ENCODE assay signal across 19 cellular contexts in the genomic region with DNA sequence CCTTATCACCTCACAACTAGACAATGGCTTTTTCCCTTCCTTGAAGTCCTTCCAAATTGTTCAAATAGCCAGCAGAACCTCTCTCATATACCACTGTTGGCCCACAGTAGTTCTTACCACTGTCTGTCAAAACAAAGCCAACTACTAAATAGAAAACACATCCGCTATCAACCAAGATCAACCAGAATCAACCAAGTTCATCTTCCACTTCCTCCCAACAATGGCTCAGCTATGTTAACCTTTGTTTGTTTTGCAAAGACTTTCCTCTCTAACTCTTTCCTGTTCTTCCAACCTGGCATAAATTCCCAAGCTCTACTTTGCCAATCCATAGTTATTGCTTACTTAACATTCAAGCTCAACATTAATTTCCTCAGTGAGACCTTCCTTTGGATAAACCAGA. TPM values are rescaled to one million over a fixed set of nuclear protein-coding genes. Genes with fewer than 3 reads are reported as not detected.
DNase-seq lines count a peak whose midpoint lies in the region; FAIRE-seq and TF ChIP-seq lines count a peak whose summit lies in the region.
"Had no signal": no experiment of that assay in that cellular context is flagged by ENCODE, and none has a peak within 500 bp of the region (broad histone marks: within the 10 kb centered on the region; RNA-seq: fewer than 3 reads in every experiment).

No MANE protein-coding gene starts in this region.

- H3K79me2 ChIP-seq in GM23248 (ENCODE audit: insufficient read depth), result peaks cover 100% of the 10 kb centered on the region
- H3K79me2 ChIP-seq in KMS-11 (ENCODE audit: insufficient read depth, low read depth), result peaks cover 95% of the 10 kb centered on the region
- peaks cover 95% of the 10 kb centered on the region for H3K79me2 ChIP-seq in keratinocyte (ENCODE audit: control insufficient read depth, insufficient read depth, low read length)
- peaks cover 95% of the 10 kb centered on the region for H3K79me2 ChIP-seq in osteoblast (ENCODE audit: insufficient read depth, low read length)

- H3K9ac ChIP-seq in GM23248, result no peak overlapping the region
- H3K9ac ChIP-seq in KMS-11, result no peak overlapping the region
- no peak overlapping the region for H3K9ac ChIP-seq in keratinocyte (ENCODE audit: control insufficient read depth, extremely low read depth, insufficient read depth, low read length)

- no peak for DNase-seq in GM23248
- DNase-seq in dermis microvascular lymphatic vessel endothelial cell (ENCODE audit: low read depth in 2 of 2), result peak; percentile 43 to 79
- DNase-seq in keratinocyte (ENCODE audit: low read depth, low spot score), result no peak
- no peak for DNase-seq in MV-4-11 (lab: John Stamatoyannopoulos, UW)
- no peak for DNase-seq in T-helper 1 cell
- DNase-seq in NCI-H146 (lab: John Stamatoyannopoulos, UW), result no peak
- no peak for DNase-seq in osteoblast (ENCODE audit: insufficient read length, low spot score, missing footprints)
- DNase-seq: DMS 273 treated with DMSO at 0.1 percent for 48 hours, GDM1, GOT3, Karpas-422, MG63, NCI-H1092, NCI-H1436 treated with DMSO at 0.1 percent for 48 hours, NCI-H2081 treated with DMSO at 0.1 percent for 48 hours, OCI-M1, Right ventricle myocardium superior had no signal

- dilution Hi-C loops in keratinocyte (cut with MboI; ENCODE audit: extremely low pct_ligation_motif_present, low sequenced_read_pairs), result no loop called here

- H3K27ac ChIP-seq in GM23248, result 0 out of 2 replicates have a peak overlapping the region, but pooled peaks have one; percentile 14
- H3K27ac ChIP-seq in KMS-11, result no peak overlapping the region
- H3K27ac ChIP-seq in keratinocyte (ENCODE audit: control insufficient read depth, insufficient read depth, low read length), result no peak overlapping the region
- H3K27ac ChIP-seq in osteoblast (ENCODE audit: low read depth, low read length), result no peak overlapping the region

- peaks cover 7% of the 10 kb centered on the region; the same call in 1 of the 2 replicates for H3K9me2 ChIP-seq in GM23248 (ENCODE audit: insufficient read depth)

- H3K27me3 ChIP-seq in GM23248 (replicated peaks; ENCODE audit: insufficient read depth), result no peaks in the 10 kb centered on the region
- no peaks in the 10 kb centered on the region for H3K27me3 ChIP-seq in KMS-11 (ENCODE audit: insufficient read depth, low read depth)
- H3K27me3 ChIP-seq in keratinocyte (ENCODE audit: control insufficient read depth, extremely low read depth, insufficient read depth, low read length), result no peaks in the 10 kb centered on the region
- H3K27me3 ChIP-seq in osteoblast (ENCODE audit: insufficient read depth, low read length), result no peaks in the 10 kb centered on the region
- H3K27me3 ChIP-seq: MG63 had no signal

- H3K4me2 ChIP-seq in GM23248 (ENCODE audit: unreplicated experiment), result peak overlapping the region; percentile 62
- H3K4me2 ChIP-seq in KMS-11, result 0 out of 2 replicates have a peak overlapping the region, but pooled peaks have one; percentile 6
- H3K4me2 ChIP-seq in keratinocyte (ENCODE audit: control insufficient read depth, extremely low read depth, insufficient read depth, low read depth, low read length), result no peak overlapping the region
- H3K4me2 ChIP-seq in osteoblast (ENCODE audit: insufficient read depth, low read length), result no peak overlapping the region

- 96 to 97% methylated on average over 1 of the region's 1 CpG for WGBS in GM23248 (ENCODE audit: low coverage in 1 of 2, low lambda C conversion rate in 2 of 2, missing lambda C conversion rate in 2 of 2), 2 experiments

- peaks cover 90% of the 10 kb centered on the region for H3F3A ChIP-seq in GM23248 (ENCODE audit: insufficient read depth)

- H3K36me3 ChIP-seq in GM23248 (ENCODE audit: low read depth) (peaks cover 64% of the 10 kb centered on the region), KMS-11 (ENCODE audit: insufficient read depth) (no peaks in the 10 kb centered on the region), keratinocyte (ENCODE audit: control insufficient read depth in 2 of 2, extremely low read depth in 1 of 2, insufficient read depth in 2 of 2, low read length in 2 of 2) (peaks cover 0 to 32% of the 10 kb centered on the region in 2 experiments), osteoblast (ENCODE audit: insufficient read depth, low read length) (peaks cover 7% of the 10 kb centered on the region)

- H3K4me1 ChIP-seq in GM23248 (ENCODE audit: insufficient read depth) (peaks cover 88% of the 10 kb centered on the region), KMS-11 (ENCODE audit: low read depth, poor library complexity, severe bottlenecking) (peaks cover 99% of the 10 kb centered on the region), keratinocyte (ENCODE audit: control insufficient read depth, extremely low read depth, insufficient read depth, low read length) (peaks cover 17% of the 10 kb centered on the region), osteoblast (ENCODE audit: insufficient read depth, low read length) (peaks cover 19% of the 10 kb centered on the region)

- peak; percentile 57 for FAIRE-seq in keratinocyte (lab: Jason Lieb, UNC)
- FAIRE-seq: GM19239 had no signal

- H4K20me1 ChIP-seq in GM23248 (ENCODE audit: insufficient read depth) (peaks cover 68% of the 10 kb centered on the region), KMS-11 (ENCODE audit: insufficient read depth) (peaks cover 41% of the 10 kb centered on the region), keratinocyte (ENCODE audit: control insufficient read depth, extremely low read depth, insufficient read depth, low read length) (peaks cover 50% of the 10 kb centered on the region), osteoblast (ENCODE audit: insufficient read depth, low read length) (peaks cover 69% of the 10 kb centered on the region)

- in situ Hi-C loops in GM23248 (cut with MboI), result no loop called here

- peaks cover 2% of the 10 kb centered on the region for H3K9me1 ChIP-seq in keratinocyte (ENCODE audit: control insufficient read depth, extremely low read depth, insufficient read depth, low read length)

- no peaks in the 10 kb centered on the region for H3K9me3 ChIP-seq in GM23248 (ENCODE audit: low read depth)
- no peaks in the 10 kb centered on the region for H3K9me3 ChIP-seq in keratinocyte (ENCODE audit: control insufficient read depth, low read depth, low read length)
- no peaks in the 10 kb centered on the region for H3K9me3 ChIP-seq in osteoblast (ENCODE audit: low read depth, low read length)
- H3K9me3 ChIP-seq: MG63 had no signal

- H2AFZ ChIP-seq in GM23248 (no peak overlapping the region), KMS-11 (ENCODE audit: low read depth) (no peak overlapping the region), keratinocyte (ENCODE audit: control insufficient read depth, low read length) (no peak overlapping the region), osteoblast (ENCODE audit: low read length) (no peak overlapping the region)

- TF ChIP-seq CTCF in KMS-11 (conservative IDR thresholded peaks at IDR 0.05; ENCODE audit: low read depth, low read length), result no peak
- TF ChIP-seq CTCF in keratinocyte (optimal IDR thresholded peaks at IDR 0.05 in 1 of 3, IDR thresholded peaks at IDR 0.05 in 1 of 3, conservative IDR thresholded peaks at IDR 0.05 in 1 of 3; ENCODE audit: extremely low read depth in 1 of 3, insufficient read depth in 2 of 3, low read length in 3 of 3), result no peak
- TF ChIP-seq CTCF in osteoblast (IDR thresholded peaks at IDR 0.05; ENCODE audit: extremely low read depth, low read depth, low read length), result no peak

- H3K4me3 ChIP-seq in GM23248 (peak overlapping the region; percentile 19), KMS-11 (IDR thresholded peaks at IDR 0.05; ENCODE audit: insufficient read depth, low read depth, low read length) (no peak overlapping the region), keratinocyte (ENCODE audit: control insufficient read depth in 2 of 3, extremely low read depth in 1 of 3, insufficient read depth in 2 of 3, low read depth in 1 of 3, low read length in 3 of 3) (no peak overlapping the region), osteoblast (ENCODE audit: insufficient read depth, low read length) (no peak overlapping the region)
- H3K4me3 ChIP-seq: MG63 had no signal

RNA-seq across cellular contexts. Expression of a gene that starts 15.2 kb away (rescaled TPM):
- 228 and 243 TPM in 2 replicates for total RNA-seq in GM23248 (2014; rRNA removed; shearing (Covaris generic))
- polyA plus RNA-seq in GM23248 (2016; fragmentation: Nextera tagmentation; extraction: Ambion mirVana), result 147 and 159 TPM in 2 replicates
- 8.0 and 12.1 TPM in 2 replicates for total RNA-seq in dermis microvascular lymphatic vessel endothelial cell
- 74.8 to 100 TPM (median 81.1 TPM) in 3 replicates for polyA plus RNA-seq in keratinocyte
- 137 TPM for polyA plus RNA-seq in keratinocyte (2011; ENCODE audit: low read depth)
- polyA plus RNA-seq in keratinocyte (2011; cell fraction: cytosol; rRNA removed), result 48.0 and 87.5 TPM in 2 replicates
- polyA plus RNA-seq in keratinocyte (2011; cell fraction: nucleus; rRNA removed), result 81.5 and 105 TPM in 2 replicates
- 65.7 and 69.5 TPM in 2 replicates for polyA plus RNA-seq in keratinocyte (2012; ENCODE audit: low replicate concordance)
- 31.2 to 194 TPM (median 108 TPM) in 3 replicates for polyA minus RNA-seq in keratinocyte
- 103 TPM for polyA minus RNA-seq in keratinocyte (2011; cell fraction: cytosol; rRNA and poly(A)+ RNA removed)
- 182 and 311 TPM in 2 replicates for polyA minus RNA-seq in keratinocyte (2011; cell fraction: nucleus; rRNA and poly(A)+ RNA removed)
- total RNA-seq in osteoblast, result 113 and 123 TPM in 2 replicates

Comparison
In these comparisons a context has a peak if more than half of its experiments do, and no peak if none do; other contexts are left out.
1. DNase-seq: peak in dermis microvascular lymphatic vessel endothelial cell (2 of 2); none in GM23248 (single experiment), keratinocyte (single experiment), MV-4-11 (single experiment), T-helper 1 cell (0 of 5), NCI-H146 (single experiment) and osteoblast (single experiment).
2. H3K4me2 ChIP-seq: peak in GM23248 (single experiment) and KMS-11 (single experiment); none in keratinocyte (single experiment) and osteoblast (single experiment).